ENCODE assay signal across 2 cellular contexts in the genomic region with DNA sequence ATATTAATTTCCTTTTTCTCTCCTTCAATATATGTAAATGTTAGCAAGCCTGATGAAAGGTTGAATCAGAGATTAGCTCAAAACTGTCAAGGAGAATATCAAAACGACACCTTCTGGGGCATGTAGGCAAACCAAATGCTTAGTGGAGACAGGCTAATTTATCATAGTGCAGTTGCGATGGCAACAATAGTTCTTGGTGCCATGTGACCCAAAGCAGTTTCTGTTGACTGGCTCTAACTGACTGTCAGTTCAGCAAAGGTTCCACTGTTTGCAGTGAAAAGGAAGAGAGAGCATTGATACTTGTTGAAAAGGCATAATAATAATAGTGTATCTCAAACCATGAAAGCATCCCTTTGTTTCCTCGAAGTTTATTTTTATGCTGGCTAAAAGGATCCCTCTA.
TF ChIP-seq lines count a peak whose summit lies in the region.

No MANE protein-coding gene starts in this region.

TF ChIP-seq in neural cell, 6 proteins besides CTCF, POLR2A, EP300 and RAD21 (continued from another document):
- TF ChIP-seq, protein P1, sequence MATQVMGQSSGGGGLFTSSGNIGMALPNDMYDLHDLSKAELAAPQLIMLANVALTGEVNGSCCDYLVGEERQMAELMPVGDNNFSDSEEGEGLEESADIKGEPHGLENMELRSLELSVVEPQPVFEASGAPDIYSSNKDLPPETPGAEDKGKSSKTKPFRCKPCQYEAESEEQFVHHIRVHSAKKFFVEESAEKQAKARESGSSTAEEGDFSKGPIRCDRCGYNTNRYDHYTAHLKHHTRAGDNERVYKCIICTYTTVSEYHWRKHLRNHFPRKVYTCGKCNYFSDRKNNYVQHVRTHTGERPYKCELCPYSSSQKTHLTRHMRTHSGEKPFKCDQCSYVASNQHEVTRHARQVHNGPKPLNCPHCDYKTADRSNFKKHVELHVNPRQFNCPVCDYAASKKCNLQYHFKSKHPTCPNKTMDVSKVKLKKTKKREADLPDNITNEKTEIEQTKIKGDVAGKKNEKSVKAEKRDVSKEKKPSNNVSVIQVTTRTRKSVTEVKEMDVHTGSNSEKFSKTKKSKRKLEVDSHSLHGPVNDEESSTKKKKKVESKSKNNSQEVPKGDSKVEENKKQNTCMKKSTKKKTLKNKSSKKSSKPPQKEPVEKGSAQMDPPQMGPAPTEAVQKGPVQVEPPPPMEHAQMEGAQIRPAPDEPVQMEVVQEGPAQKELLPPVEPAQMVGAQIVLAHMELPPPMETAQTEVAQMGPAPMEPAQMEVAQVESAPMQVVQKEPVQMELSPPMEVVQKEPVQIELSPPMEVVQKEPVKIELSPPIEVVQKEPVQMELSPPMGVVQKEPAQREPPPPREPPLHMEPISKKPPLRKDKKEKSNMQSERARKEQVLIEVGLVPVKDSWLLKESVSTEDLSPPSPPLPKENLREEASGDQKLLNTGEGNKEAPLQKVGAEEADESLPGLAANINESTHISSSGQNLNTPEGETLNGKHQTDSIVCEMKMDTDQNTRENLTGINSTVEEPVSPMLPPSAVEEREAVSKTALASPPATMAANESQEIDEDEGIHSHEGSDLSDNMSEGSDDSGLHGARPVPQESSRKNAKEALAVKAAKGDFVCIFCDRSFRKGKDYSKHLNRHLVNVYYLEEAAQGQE (IDR thresholded peaks at IDR 0.05; ENCODE audit: borderline replicate concordance), result no peak
- peak; percentile 22 for TF ChIP-seq MXI1 (conservative IDR thresholded peaks at IDR 0.05; ENCODE audit: poor library complexity, severe bottlenecking)
- no peak for TF ChIP-seq EZH2 (IDR thresholded peaks at IDR 0.05; ENCODE audit: borderline replicate concordance, insufficient read depth, low read length, poor library complexity, severe bottlenecking)
- TF ChIP-seq TAF1 (IDR thresholded peaks at IDR 0.05; ENCODE audit: low read depth), result no peak
- TF ChIP-seq POLR2AphosphoS5 (IDR thresholded peaks at IDR 0.05), result peak; percentile 95

TF ChIP-seq in HepG2, 621 proteins besides CTCF, POLR2A, EP300 and RAD21 (continued from another document):
- TF ChIP-seq, protein P2, sequence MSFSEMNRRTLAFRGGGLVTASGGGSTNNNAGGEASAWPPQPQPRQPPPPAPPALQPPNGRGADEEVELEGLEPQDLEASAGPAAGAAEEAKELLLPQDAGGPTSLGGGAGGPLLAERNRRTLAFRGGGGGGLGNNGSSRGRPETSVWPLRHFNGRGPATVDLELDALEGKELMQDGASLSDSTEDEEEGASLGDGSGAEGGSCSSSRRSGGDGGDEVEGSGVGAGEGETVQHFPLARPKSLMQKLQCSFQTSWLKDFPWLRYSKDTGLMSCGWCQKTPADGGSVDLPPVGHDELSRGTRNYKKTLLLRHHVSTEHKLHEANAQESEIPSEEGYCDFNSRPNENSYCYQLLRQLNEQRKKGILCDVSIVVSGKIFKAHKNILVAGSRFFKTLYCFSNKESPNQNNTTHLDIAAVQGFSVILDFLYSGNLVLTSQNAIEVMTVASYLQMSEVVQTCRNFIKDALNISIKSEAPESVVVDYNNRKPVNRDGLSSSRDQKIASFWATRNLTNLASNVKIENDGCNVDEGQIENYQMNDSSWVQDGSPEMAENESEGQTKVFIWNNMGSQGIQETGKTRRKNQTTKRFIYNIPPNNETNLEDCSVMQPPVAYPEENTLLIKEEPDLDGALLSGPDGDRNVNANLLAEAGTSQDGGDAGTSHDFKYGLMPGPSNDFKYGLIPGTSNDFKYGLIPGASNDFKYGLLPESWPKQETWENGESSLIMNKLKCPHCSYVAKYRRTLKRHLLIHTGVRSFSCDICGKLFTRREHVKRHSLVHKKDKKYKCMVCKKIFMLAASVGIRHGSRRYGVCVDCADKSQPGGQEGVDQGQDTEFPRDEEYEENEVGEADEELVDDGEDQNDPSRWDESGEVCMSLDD (CRISPR knock-in tag; IDR thresholded peaks at IDR 0.05; ENCODE audit: borderline replicate concordance), result no peak
- TF ChIP-seq MXD4 (CRISPR knock-in tag; IDR thresholded peaks at IDR 0.05), result no peak
- no peak for TF ChIP-seq CENPT (CRISPR knock-in tag; IDR thresholded peaks at IDR 0.05; ENCODE audit: low read depth)
- TF ChIP-seq, protein P3, sequence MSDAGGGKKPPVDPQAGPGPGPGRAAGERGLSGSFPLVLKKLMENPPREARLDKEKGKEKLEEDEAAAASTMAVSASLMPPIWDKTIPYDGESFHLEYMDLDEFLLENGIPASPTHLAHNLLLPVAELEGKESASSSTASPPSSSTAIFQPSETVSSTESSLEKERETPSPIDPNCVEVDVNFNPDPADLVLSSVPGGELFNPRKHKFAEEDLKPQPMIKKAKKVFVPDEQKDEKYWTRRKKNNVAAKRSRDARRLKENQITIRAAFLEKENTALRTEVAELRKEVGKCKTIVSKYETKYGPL (CRISPR knock-in tag; IDR thresholded peaks at IDR 0.05), result no peak
- no peak for TF ChIP-seq KAT7 (CRISPR knock-in tag; IDR thresholded peaks at IDR 0.05; ENCODE audit: borderline replicate concordance)
